23 cellular contexts compared by ENCODE assay signal in the genomic region with DNA sequence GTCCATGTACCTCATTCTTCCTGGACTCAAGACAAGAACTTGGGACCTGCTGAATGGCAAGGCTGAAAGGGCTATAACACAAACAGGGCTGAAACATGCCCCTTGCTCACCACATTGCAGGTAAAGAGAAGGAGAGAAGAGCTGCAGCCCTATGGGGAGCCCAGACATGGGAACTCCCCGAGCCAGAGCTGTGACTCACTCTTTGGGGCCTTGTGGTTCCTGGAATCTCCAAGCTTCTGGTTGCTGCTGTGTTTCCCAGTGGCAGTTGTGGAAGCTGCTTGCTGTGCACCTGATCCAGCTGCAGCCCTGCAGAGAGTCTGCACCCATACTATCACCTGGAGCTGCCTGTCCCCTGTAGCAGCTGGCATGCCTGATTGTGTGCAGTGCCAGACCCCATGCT.
"Had no signal": no experiment of that assay in that cellular context is flagged by ENCODE, and none has a peak within 500 bp of the region (broad histone marks: within the 10 kb centered on the region; RNA-seq: fewer than 3 reads in every experiment).

No MANE protein-coding gene starts in this region.

- H3K27ac ChIP-seq: ascending aorta, cardiac muscle cell, epithelial cell of prostate, gastrocnemius medialis, heart right ventricle, ovary, right lobe of liver, thoracic aorta, upper lobe of right lung had no signal

- H3K27me3 ChIP-seq: ascending aorta, cardiac muscle cell, gastrocnemius medialis, heart right ventricle, ovary, right lobe of liver, upper lobe of right lung had no signal

- H3K4me3 ChIP-seq: ascending aorta, cardiac muscle cell, gastrocnemius medialis, heart right ventricle, ovary, right lobe of liver, smooth muscle cell, thoracic aorta, upper lobe of right lung had no signal

- H3K4me1 Mint-ChIP-seq: stimulated activated memory B cell treated with anti-CD40 and anti-IgM and Interleukin-4, amounts not matched to agents 10 μg/mL and 1 μg/mL and 100 μg/mL, for 72 hours had no signal

- H3K4me2 ChIP-seq: smooth muscle cell had no signal

- H3K36me3 Mint-ChIP-seq: naive thymus-derived CD8-positive, alpha-beta T cell; stimulated activated memory B cell treated with anti-CD40 and anti-IgM and Interleukin-4, amounts not matched to agents 10 μg/mL and 1 μg/mL and 100 μg/mL, for 72 hours had no signal

- H3K27ac Mint-ChIP-seq: effector memory CD8-positive, alpha-beta T cell; stimulated activated memory B cell treated with anti-CD40 and anti-IgM and Interleukin-4, amounts not matched to agents 10 μg/mL and 1 μg/mL and 100 μg/mL, for 72 hours; T-helper 1 cell treated with Interleukin-12 subunit alpha and Interleukin-12 subunit beta and Interleukin-4 antibody, amounts not matched to agents 30 μg/mL and 1 μg/mL, for 36 hours had no signal

- H3K36me3 ChIP-seq: ascending aorta, cardiac muscle cell, gastrocnemius medialis, heart right ventricle, ovary, right lobe of liver, thoracic aorta, upper lobe of right lung had no signal

- ATAC-seq: activated CD4-positive, CD25-positive, alpha-beta regulatory T cell treated with anti-CD3 and anti-CD28 coated beads, Interleukin-2, amount 50 U/mL, for 24 hours; activated T-cell treated with anti-CD3 and anti-CD28 coated beads, Interleukin-2, amount 50 U/mL, for 4 hours; effector memory CD8-positive, alpha-beta T cell; gastrocnemius medialis; heart right ventricle; left cardiac atrium; naive thymus-derived CD8-positive, alpha-beta T cell; right lobe of liver; stimulated activated memory B cell treated with anti-CD40 and anti-IgM and Interleukin-4, amounts not matched to agents 10 μg/mL and 1 μg/mL and 100 μg/mL, for 72 hours; upper lobe of right lung had no signal

- H3K4me1 ChIP-seq: ascending aorta, gastrocnemius medialis, heart right ventricle, right lobe of liver, upper lobe of right lung had no signal

- DNase-seq: activated CD4-positive, alpha-beta T cell treated with anti-CD3 and anti-CD28 coated beads, Interleukin-2, amount 50 U/mL, for 1 hour; activated CD8-positive, alpha-beta memory T cell treated with anti-CD3 and anti-CD28 coated beads, Interleukin-2, amount 50 U/mL, for 4 hours; activated effector memory CD4-positive, alpha-beta T cell treated with Interleukin-2 at 50 U/mL for 16 hours; activated naive CD4-positive, alpha-beta T cell treated with anti-CD3 and anti-CD28 coated beads, Interleukin-2, amount 50 U/mL, for 16 hours; activated T-cell treated with anti-CD3 and anti-CD28 coated beads, Interleukin-2, amount 50 U/mL, for 4 hours; dermis blood vessel endothelial cell; effector memory CD8-positive, alpha-beta T cell; gastrocnemius medialis; heart right ventricle; left cardiac atrium; naive thymus-derived CD8-positive, alpha-beta T cell; ovary; right lobe of liver; stimulated activated CD4-positive, alpha-beta T cell treated with anti-CD3 and anti-CD28 coated beads, Interleukin-4, amount 100 ng/mL, for 1 hour; upper lobe of right lung had no signal

- H3K4me3 Mint-ChIP-seq: activated T-cell treated with anti-CD3 and anti-CD28 coated beads, Interleukin-2, amount 50 U/mL, for 4 hours; effector memory CD8-positive, alpha-beta T cell; naive thymus-derived CD8-positive, alpha-beta T cell; stimulated activated memory B cell treated with anti-CD40 and anti-IgM and Interleukin-4, amounts not matched to agents 10 μg/mL and 1 μg/mL and 100 μg/mL, for 72 hours; T-helper 1 cell treated with Interleukin-12 subunit alpha and Interleukin-12 subunit beta and Interleukin-4 antibody, amounts not matched to agents 30 μg/mL and 1 μg/mL, for 36 hours had no signal

- H3K9me3 ChIP-seq: ascending aorta, gastrocnemius medialis, ovary, right lobe of liver, upper lobe of right lung had no signal
